6 cellular contexts compared by ENCODE assay signal in genomic region chr9:89859842-89860241, GRCh38.
A peak's percentile ranks its signal among the peaks of the same experiment; 100 is the strongest.
DNase-seq lines count a peak whose midpoint lies in the region; ATAC-seq, FAIRE-seq and TF ChIP-seq lines count a peak whose summit lies in the region.
"Not testable (repeated sequence)": the region's sequence is repeated elsewhere in the genome, so short reads cannot be mapped to it uniquely, and the experiment has no call there.

No MANE protein-coding gene starts in this region.

- H3K4me3 ChIP-seq in kidney (ENCODE audit: low read length in 2 of 2); lower lobe of right lung: not testable (repeated sequence)

- not testable (repeated sequence) for H3K36me3 ChIP-seq in kidney (ENCODE audit: control insufficient read depth in 1 of 2, insufficient read depth in 2 of 2, low read length in 2 of 2); lower lobe of right lung

- H3K4me1 Mint-ChIP-seq in glutamatergic neuron (ENCODE audit: low read depth, unreplicated experiment), result peaks cover 35% of the 10 kb centered on the region

- H3K27ac Mint-ChIP-seq in glutamatergic neuron (ENCODE audit: unreplicated experiment), result not testable (repeated sequence)

- intact Hi-C loops in kidney (cut with DNase I); lower lobe of right lung (cut with DNase I); posterior vena cava (cut with DNase I): not testable (repeated sequence)

- not testable (repeated sequence) for H3K9ac ChIP-seq in kidney (ENCODE audit: low read length in 2 of 2)

- peak; percentile 60 for DNase-seq in DMS53 treated with DMSO at 0.1 percent for 48 hours (lab: John Stamatoyannopoulos, UW; ENCODE audit: unreplicated experiment)
- peak; percentile 5 for DNase-seq in SW480 (ENCODE audit: low spot score)
- DNase-seq in glutamatergic neuron, result peak; percentile 11
- peak; percentile 18 for DNase-seq in kidney
- DNase-seq in lower lobe of right lung, result peak; percentile 19
- peak; percentile 16 for DNase-seq in posterior vena cava (ENCODE audit: low spot score)

- peaks cover 15% of the 10 kb centered on the region for H3K9me3 Mint-ChIP-seq in glutamatergic neuron (ENCODE audit: unreplicated experiment)

- FAIRE-seq in kidney (lab: Jason Lieb, UNC), result not testable (repeated sequence)

- TF ChIP-seq CTCF in glutamatergic neuron (IDR thresholded peaks at IDR 0.05; ENCODE audit: partially characterized antibody, unreplicated experiment); kidney (IDR thresholded peaks at IDR 0.05; ENCODE audit: borderline replicate concordance, extremely low read depth, insufficient read depth); lower lobe of right lung (IDR thresholded peaks at IDR 0.05): not testable (repeated sequence)

- not testable (repeated sequence) for H3K9me3 ChIP-seq in kidney (ENCODE audit: control insufficient read depth in 1 of 2, low read length in 2 of 2); lower lobe of right lung

- H3K4me3 Mint-ChIP-seq in glutamatergic neuron (ENCODE audit: unreplicated experiment), result not testable (repeated sequence)

- peaks cover 12% of the 10 kb centered on the region for H3K36me3 Mint-ChIP-seq in glutamatergic neuron (ENCODE audit: unreplicated experiment)

- not testable (repeated sequence) for H3K27ac ChIP-seq in kidney (ENCODE audit: low read depth in 2 of 2, low read length in 2 of 2); lower lobe of right lung

- not testable (repeated sequence) for H3K27me3 Mint-ChIP-seq in glutamatergic neuron (ENCODE audit: unreplicated experiment)

- H3K4me1 ChIP-seq in kidney (ENCODE audit: control insufficient read depth in 1 of 2, insufficient read depth in 1 of 2, low read depth in 1 of 2, low read length in 2 of 2); lower lobe of right lung: not testable (repeated sequence)

- H3K27me3 ChIP-seq in lower lobe of right lung (ENCODE audit: low read depth), result not testable (repeated sequence)

- ATAC-seq in lower lobe of right lung, result not testable (repeated sequence)

Comparison
In these comparisons a context has a peak if more than half of its experiments do, and no peak if none do; other contexts are left out.
1. DNase-seq: peak in every context shown above with its lines; median percentile 60 in DMS53 treated with DMSO at 0.1 percent for 48 hours; 19 in lower lobe of right lung; 18 in kidney; 16 in posterior vena cava; 11 in glutamatergic neuron; 5 in SW480.